Comparison of ENCODE assay signal across 8 cellular contexts in genomic region chr2:230956827-230957755, GRCh38. TPM values are rescaled to one million over a fixed set of nuclear protein-coding genes. Genes with fewer than 3 reads are reported as not detected.
DNase-seq lines count a peak whose midpoint lies in the region; ATAC-seq and TF ChIP-seq lines count a peak whose summit lies in the region.

No MANE protein-coding gene starts in this region.

- H3K27me3 ChIP-seq in transverse colon, result peaks cover 39% of the 10 kb centered on the region

- DNase-seq in Calu3 (peak; percentile 27), ecto neural progenitor cell (ENCODE audit: low spot score) (peak; percentile 70), mesothelial cell of epicardium (ENCODE audit: low spot score in 2 of 2, unreplicated experiment in 2 of 2) (no peak), transverse colon (peak; percentile 64), NCI-H774 (lab: John Stamatoyannopoulos, UW) (no peak)

- H3K27ac ChIP-seq in transverse colon, result no peak overlapping the region

- CTCF ChIA-PET in Calu3 (lab: Charles Lee), result no interaction called here

- H3K27ac Mint-ChIP-seq in Calu3 (ENCODE audit: unreplicated experiment) (no peak overlapping the region), mesothelial cell of epicardium (no peak overlapping the region)
- H3K27ac Mint-ChIP-seq in T-helper 1 cell treated with Interleukin-12 subunit alpha and Interleukin-12 subunit beta and Interleukin-4 antibody, amounts not matched to agents 30 μg/mL and 1 μg/mL, for 36 hours, result peak overlapping the region; percentile 71

- BruUV-seq in Calu3 (replicated peaks; lab: Mats Ljungman, UMichigan), result no TSS peak

- in situ Hi-C loops in transverse colon (cut with MboI; ENCODE audit: low pct_ligation_motif_present in 1 of 4, low pct_unique_long_range_greater_than_20kb in 1 of 4, low sequenced_read_pairs in 3 of 4), result no loop called here

- peak; percentile 87 for ATAC-seq in GM19395 (IDR thresholded peaks at IDR 0.05; ENCODE audit: unreplicated experiment)
- peak; percentile 71 for ATAC-seq in HG03378 (IDR thresholded peaks at IDR 0.05; ENCODE audit: unreplicated experiment)

- H3K4me1 Mint-ChIP-seq in Calu3 (ENCODE audit: low read depth, unreplicated experiment), result peaks cover 9% of the 10 kb centered on the region
- peaks cover 14% of the 10 kb centered on the region for H3K4me1 Mint-ChIP-seq in T-helper 1 cell treated with Interleukin-12 subunit alpha and Interleukin-12 subunit beta and Interleukin-4 antibody, amounts not matched to agents 30 μg/mL and 1 μg/mL, for 36 hours (ENCODE audit: low read depth)
- peaks cover 11% of the 10 kb centered on the region for H3K4me1 Mint-ChIP-seq in mesothelial cell of epicardium

- no peak for TF ChIP-seq EP300 in transverse colon (IDR thresholded peaks at IDR 0.05; ENCODE audit: low read depth)

- no peaks in the 10 kb centered on the region for H3K9me3 ChIP-seq in transverse colon

- H3K4me3 ChIP-seq in transverse colon, result peak overlapping the region in 3 of 4 donors; percentile 22 to 50 (median 24)

- intact Hi-C loops in Calu3 (cut with micrococcal nuclease; ENCODE audit: unreplicated experiment), result no loop called here
- intact Hi-C loops in transverse colon (cut with DNase I; ENCODE audit: low total_unique reads), result no loop called here

- H3K9me3 Mint-ChIP-seq in Calu3 (ENCODE audit: low read depth, unreplicated experiment) (no peaks in the 10 kb centered on the region), mesothelial cell of epicardium (peaks cover 7% of the 10 kb centered on the region)
- H3K9me3 Mint-ChIP-seq in T-helper 1 cell treated with Interleukin-12 subunit alpha and Interleukin-12 subunit beta and Interleukin-4 antibody, amounts not matched to agents 30 μg/mL and 1 μg/mL, for 36 hours, result no peaks in the 10 kb centered on the region

- TF ChIP-seq CTCF in Calu3 (IDR thresholded peaks at IDR 0.05; ENCODE audit: unreplicated experiment), result no peak
- TF ChIP-seq CTCF in mesothelial cell of epicardium (IDR thresholded peaks at IDR 0.05; ENCODE audit: unreplicated experiment), result no peak
- TF ChIP-seq CTCF in transverse colon (IDR thresholded peaks at IDR 0.05), result no peak

- H3K36me3 ChIP-seq in transverse colon, result no peaks in the 10 kb centered on the region

- peak overlapping the region; percentile 61 for H3K4me3 Mint-ChIP-seq in Calu3 (ENCODE audit: low read depth, unreplicated experiment)
- peak overlapping the region; percentile 86 for H3K4me3 Mint-ChIP-seq in T-helper 1 cell treated with Interleukin-12 subunit alpha and Interleukin-12 subunit beta and Interleukin-4 antibody, amounts not matched to agents 30 μg/mL and 1 μg/mL, for 36 hours
- H3K4me3 Mint-ChIP-seq in mesothelial cell of epicardium, result peak overlapping the region; percentile 62

- H3K27me3 Mint-ChIP-seq in Calu3 (ENCODE audit: unreplicated experiment), result peaks cover 98% of the 10 kb centered on the region
- H3K27me3 Mint-ChIP-seq in T-helper 1 cell treated with Interleukin-12 subunit alpha and Interleukin-12 subunit beta and Interleukin-4 antibody, amounts not matched to agents 30 μg/mL and 1 μg/mL, for 36 hours (ENCODE audit: low read depth), result peaks cover 87% of the 10 kb centered on the region
- H3K27me3 Mint-ChIP-seq in mesothelial cell of epicardium (ENCODE audit: low read depth), result peaks cover 30% of the 10 kb centered on the region

- H3K4me1 ChIP-seq in transverse colon, result peaks cover 6 to 25% (median 12%) of the 10 kb centered on the region in 4 donors

- no peaks in the 10 kb centered on the region for H3K36me3 Mint-ChIP-seq in Calu3 (ENCODE audit: insufficient read depth, unreplicated experiment)
- peaks cover 2% of the 10 kb centered on the region for H3K36me3 Mint-ChIP-seq in T-helper 1 cell treated with Interleukin-12 subunit alpha and Interleukin-12 subunit beta and Interleukin-4 antibody, amounts not matched to agents 30 μg/mL and 1 μg/mL, for 36 hours (ENCODE audit: low read depth)
- H3K36me3 Mint-ChIP-seq in mesothelial cell of epicardium, result no peaks in the 10 kb centered on the region

- 9 to 30% methylated on average over 10 to 43 of the region's 43 CpGs for WGBS in transverse colon (ENCODE audit: low coverage in 1 of 2), 2 donors

- TF ChIP-seq POLR2A in transverse colon (IDR thresholded peaks at IDR 0.05), result no peak

RNA-seq across cellular contexts. Expression of gene GPR55, which starts 32.0 kb away (rescaled TPM):
- total RNA-seq in Calu3 (2022) (not detected in 2 replicates), mesothelial cell of epicardium (not detected in 3 replicates), transverse colon (10 to 100 TPM in 1 of 4 donors, 1 to 10 TPM in 2, under 1 TPM in 1; 0.40 to 16.1 (median 2.0) TPM)

RNA-seq across cellular contexts. Expression of gene SPATA3, which starts 38.8 kb away (rescaled TPM):
- total RNA-seq in Calu3 (2022), result not detected in 2 replicates
- total RNA-seq in mesothelial cell of epicardium, result not detected in 3 replicates
- total RNA-seq in transverse colon, result not detected

Comparison
In these comparisons a context has a peak if more than half of its experiments do, and no peak if none do; other contexts are left out.
1. DNase-seq: peak in Calu3 (single experiment), ecto neural progenitor cell (single experiment) and transverse colon (single experiment); none in mesothelial cell of epicardium (0 of 2) and NCI-H774 (single experiment).
2. Peak in every context shown above with its lines, with median percentiles within 50 percentile points of each other: H3K4me3 Mint-ChIP-seq.